In the genomic region with DNA sequence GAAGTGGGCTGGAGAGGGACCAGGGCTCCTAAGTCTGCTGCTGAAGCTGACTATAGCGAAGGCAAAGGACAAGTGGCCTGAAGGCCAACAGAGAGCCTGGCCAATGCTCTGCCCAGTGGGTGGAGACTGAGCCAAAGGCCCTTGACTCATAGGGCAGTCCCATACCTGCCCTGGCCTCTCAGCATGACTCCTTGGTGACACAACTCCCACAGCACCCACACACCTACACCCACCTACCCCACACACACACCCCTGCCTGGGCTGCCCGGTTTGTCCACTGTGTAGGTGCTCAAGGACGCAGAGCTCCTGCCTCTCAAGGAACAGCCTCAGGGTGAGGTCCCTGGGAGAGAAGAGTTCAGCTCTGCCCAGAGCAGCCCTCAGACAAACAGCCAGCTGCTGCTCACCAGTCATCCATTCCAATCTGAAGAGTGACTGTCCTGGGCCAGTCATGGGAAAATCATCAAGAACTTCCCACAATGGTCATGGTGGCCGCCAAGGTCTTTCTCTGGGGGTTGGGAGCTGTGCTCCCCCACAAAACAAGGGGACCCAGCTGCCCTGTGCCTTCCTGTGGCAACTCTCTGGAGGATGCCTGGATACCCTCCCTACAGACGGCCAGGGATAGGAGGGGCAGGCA, we compare ENCODE assay signal across 12 cellular contexts. TPM values are rescaled to one million over a fixed set of nuclear protein-coding genes. Genes with fewer than 3 reads are reported as not detected.
DNase-seq lines count a peak whose midpoint lies in the region; ATAC-seq, FAIRE-seq and TF ChIP-seq lines count a peak whose summit lies in the region.
"Had no signal": no experiment of that assay in that cellular context is flagged by ENCODE, and none has a peak within 500 bp of the region (broad histone marks: within the 10 kb centered on the region; RNA-seq: fewer than 3 reads in every experiment).

No MANE protein-coding gene starts in this region.

- peaks cover 59% of the 10 kb centered on the region for H3K4me1 Mint-ChIP-seq in T-helper 1 cell treated with Interleukin-12 subunit alpha and Interleukin-12 subunit beta and Interleukin-4 antibody, amounts not matched to agents 30 μg/mL and 1 μg/mL, for 36 hours (ENCODE audit: low read depth)

- intact Hi-C loops in esophagus squamous epithelium (cut with DNase I) = no loop called here

- H3K4me3 Mint-ChIP-seq in T-helper 1 cell treated with Interleukin-12 subunit alpha and Interleukin-12 subunit beta and Interleukin-4 antibody, amounts not matched to agents 30 μg/mL and 1 μg/mL, for 36 hours = no peak overlapping the region

- H3K9me3 Mint-ChIP-seq in T-helper 1 cell treated with Interleukin-12 subunit alpha and Interleukin-12 subunit beta and Interleukin-4 antibody, amounts not matched to agents 30 μg/mL and 1 μg/mL, for 36 hours = no peaks in the 10 kb centered on the region
- H3K9me3 Mint-ChIP-seq: neural crest cell had no signal

- no peaks in the 10 kb centered on the region for H3K27me3 Mint-ChIP-seq in T-helper 1 cell treated with Interleukin-12 subunit alpha and Interleukin-12 subunit beta and Interleukin-4 antibody, amounts not matched to agents 30 μg/mL and 1 μg/mL, for 36 hours (ENCODE audit: low read depth)

- H3K36me3 ChIP-seq in SJSA1 = peaks cover 88% of the 10 kb centered on the region
- H3K36me3 ChIP-seq in esophagus squamous epithelium = peaks cover 0 to 19% (median 0%) of the 10 kb centered on the region in 3 donors
- H3K36me3 ChIP-seq in small intestine (ENCODE audit: control insufficient read depth in 2 of 2, insufficient read depth in 2 of 2, low read length in 2 of 2) = no peaks in the 10 kb centered on the region

- FAIRE-seq in small intestine (lab: Jason Lieb, UNC) = no peak
- FAIRE-seq: A204.1, endometrium had no signal

- no peak for TF ChIP-seq CTCF in esophagus squamous epithelium (IDR thresholded peaks at IDR 0.05)

- DNase-seq in T-helper 1 cell (no peak), SJSA1 (ENCODE audit: low read depth in 1 of 2, low spot score in 2 of 2) (peak in 1 of 2 experiments; percentile 63), esophagus squamous epithelium (lab: John Stamatoyannopoulos, UW) (no peak), small intestine (peak; percentile 79), NCI-H2107 treated with DMSO at 0.1 percent for 48 hours (lab: John Stamatoyannopoulos, UW; ENCODE audit: unreplicated experiment) (no peak)

- H3K36me3 Mint-ChIP-seq in T-helper 1 cell treated with Interleukin-12 subunit alpha and Interleukin-12 subunit beta and Interleukin-4 antibody, amounts not matched to agents 30 μg/mL and 1 μg/mL, for 36 hours (ENCODE audit: low read depth) = peaks cover 70% of the 10 kb centered on the region

- ATAC-seq in HG03095 (IDR thresholded peaks at IDR 0.05; ENCODE audit: unreplicated experiment) (no peak), GM21619 (IDR thresholded peaks at IDR 0.05; ENCODE audit: unreplicated experiment) (no peak)

- peak overlapping the region; percentile 61 for H3K27ac ChIP-seq in SJSA1
- peak overlapping the region; percentile 23 to 86 (median 74) for H3K27ac ChIP-seq in esophagus squamous epithelium
- peak overlapping the region; percentile 47 to 89 for H3K27ac ChIP-seq in small intestine (ENCODE audit: low read depth in 1 of 2, low read length in 1 of 2)
- H3K27ac ChIP-seq: KMS-11 had no signal

- TF ChIP-seq POLR2A in esophagus squamous epithelium (IDR thresholded peaks at IDR 0.05) = peak in 1 of 4 donors; percentile 7

- no peaks in the 10 kb centered on the region for H3K27me3 ChIP-seq in SJSA1 (replicated peaks)
- H3K27me3 ChIP-seq in esophagus squamous epithelium = no peaks in the 10 kb centered on the region
- no peaks in the 10 kb centered on the region for H3K27me3 ChIP-seq in small intestine (ENCODE audit: control insufficient read depth in 2 of 2, insufficient read depth in 2 of 2, low read length in 2 of 2)

- peak overlapping the region; percentile 63 for H3K27ac Mint-ChIP-seq in T-helper 1 cell treated with Interleukin-12 subunit alpha and Interleukin-12 subunit beta and Interleukin-4 antibody, amounts not matched to agents 30 μg/mL and 1 μg/mL, for 36 hours

- no peaks in the 10 kb centered on the region for H3K9me3 ChIP-seq in SJSA1 (replicated peaks)
- H3K9me3 ChIP-seq in esophagus squamous epithelium = no peaks in the 10 kb centered on the region
- no peaks in the 10 kb centered on the region for H3K9me3 ChIP-seq in small intestine (ENCODE audit: control insufficient read depth, low read depth)

- H3K4me3 ChIP-seq in SJSA1 = no peak overlapping the region
- H3K4me3 ChIP-seq in esophagus squamous epithelium = no peak overlapping the region
- no peak overlapping the region for H3K4me3 ChIP-seq in small intestine (ENCODE audit: low read depth in 1 of 2, low read length in 2 of 2)

- H3K4me1 ChIP-seq in SJSA1 (replicated peaks) (peaks cover 80% of the 10 kb centered on the region), esophagus squamous epithelium (peaks cover 37 to 87% (median 55%) of the 10 kb centered on the region in 3 donors), small intestine (ENCODE audit: control insufficient read depth in 2 of 2, insufficient read depth in 1 of 2, low read depth in 1 of 2, low read length in 1 of 2) (peaks cover 12 to 24% of the 10 kb centered on the region in 2 donors)

- WGBS in esophagus squamous epithelium, 2 donors = 48 to 51% methylated on average over 3 of the region's 5 CpGs
- 71 to 77% (median 71%) methylated on average over 5 of the region's 5 CpGs for WGBS in small intestine, 3 donors

RNA-seq across cellular contexts. Expression of gene TNIP1, which starts 5.0 kb away (rescaled TPM):
- total RNA-seq in SJSA1 (2014; rRNA removed; shearing (Covaris generic)) = 263 and 296 TPM in 2 replicates
- total RNA-seq in esophagus squamous epithelium = 100 to 1,000 TPM in 1 of 4 donors, 10 to 100 TPM in 3; 55.5 to 109 (median 95.4) TPM
- 100 to 1,000 TPM in 2 of 3 donors, 10 to 100 TPM in 1; 97.5 to 190 (median 164) TPM for polyA plus RNA-seq in small intestine

RNA-seq across cellular contexts. Expression of gene GPX3, which starts 55.4 kb away (rescaled TPM):
- total RNA-seq in SJSA1 (2014; rRNA removed; shearing (Covaris generic)) = 10.5 and 12.2 TPM in 2 replicates
- 1,000 to 10,000 TPM in 1 of 4 donors, 100 to 1,000 TPM in 3; 166 to 1,028 (median 489) TPM for total RNA-seq in esophagus squamous epithelium
- 1,000 to 10,000 TPM in 1 of 3 donors, 100 to 1,000 TPM in 1, 10 to 100 TPM in 1; 19.9 to 1,014 (median 191) TPM for polyA plus RNA-seq in small intestine

Comparison
In these comparisons a context has a peak if more than half of its experiments do, and no peak if none do; other contexts are left out.
1. RNA of gene GPX3, which starts 55.4 kb away (total RNA-seq): 166 to 1,028 TPM in esophagus squamous epithelium; 10.5 to 12.2 TPM in SJSA1; every median in the first group is over 10 times any median in the second.
2. Peak in every context shown above with its lines, with median percentiles within 50 percentile points of each other: H3K27ac ChIP-seq.